Comparison of ENCODE assay signal across 16 cellular contexts in genomic region chr7:154973381-154973780, GRCh38. TPM values are rescaled to one million over a fixed set of nuclear protein-coding genes. Genes with fewer than 3 reads are reported as not detected.
DNase-seq lines count a peak whose midpoint lies in the region; ATAC-seq, FAIRE-seq and TF ChIP-seq lines count a peak whose summit lies in the region.
"Had no signal": no experiment of that assay in that cellular context is flagged by ENCODE, and none has a peak within 500 bp of the region (broad histone marks: within the 10 kb centered on the region; RNA-seq: fewer than 3 reads in every experiment).

No MANE protein-coding gene starts in this region.

- CTCF ChIA-PET in K562 (lab: Yijun Ruan, JAX; ENCODE audit: low intra/inter-chr PET ratio): no interaction called here
- CTCF ChIA-PET in CD8-positive, alpha-beta T cell (lab: Charles Lee): interaction anchor here (0.6 to 1.1 kb wide), 2 partner anchors 20 to 60 kb away, joined by 3 read pairs; no protein-coding TSS in a partner anchor

- H3K4me1 ChIP-seq in right atrium auricular region (peaks cover 0 to 3% of the 10 kb centered on the region in 2 donors), K562 (replicated peaks in 1 of 2; ENCODE audit: control insufficient read depth in 2 of 2, insufficient read depth in 2 of 2, low read length in 2 of 2) (peaks cover 0 to 4% of the 10 kb centered on the region in 2 experiments; a peak in 1 of 5 replicates)
- H3K4me1 ChIP-seq in CD8-positive, alpha-beta T cell (ENCODE audit: insufficient read depth, low read length): no peaks in the 10 kb centered on the region

- TF ChIP-seq EP300 in K562 (IDR thresholded peaks at IDR 0.05; ENCODE audit: low read length): no peak

- no peak for FAIRE-seq in K562 (lab: Jason Lieb, UNC)
- FAIRE-seq: GM12878, GM18507 had no signal

- POLR2A ChIA-PET in K562 (lab: Yijun Ruan, JAX): interaction anchor here (0.7 to 1.6 kb wide), 4 partner anchors 9 to 384 kb away, joined by 3 read pairs; partner anchors contain the start of gene PAXIP1
- POLR2A ChIA-PET in CD8-positive, alpha-beta T cell (lab: Charles Lee): no interaction called here

- intact Hi-C loops in activated CD4-positive, alpha-beta T cell treated with anti-CD3 and anti-CD28 coated beads, Interleukin-2, amount 10 ng/mL, durations not matched to agents 24 days and 14 days (cut with micrococcal nuclease): no loop called here
- intact Hi-C loops in left ventricle myocardium superior (cut with micrococcal nuclease) (no loop called here), K562 (cut with micrococcal nuclease) (no loop called here)
- intact Hi-C loops in CD8-positive, alpha-beta T cell (cut with DNase I, micrococcal nuclease): no loop called here

- H3K27ac ChIP-seq in right atrium auricular region (no peak overlapping the region), K562 (ENCODE audit: extremely low read depth, low read depth, low read length) (no peak overlapping the region)
- H3K27ac ChIP-seq in CD8-positive, alpha-beta T cell (ENCODE audit: low read depth, low read length): no peak overlapping the region
- H3K27ac ChIP-seq: BLaER1 treated with 17β-estradiol and CSF1 and Interleukin-3, amounts not matched to agents 10 nM and 100 nM; HL-60 had no signal

- TF ChIP-seq POLR2A in K562 (conservative IDR thresholded peaks at IDR 0.05): no peak

- H3K27ac Mint-ChIP-seq in activated CD4-positive, alpha-beta T cell treated with anti-CD3 and anti-CD28 coated beads, Interleukin-2, amount 10 ng/mL, durations not matched to agents 24 days and 14 days: no peak overlapping the region
- no peak overlapping the region for H3K27ac Mint-ChIP-seq in CD8-positive, alpha-beta T cell

- TF ChIP-seq CTCF in right atrium auricular region (IDR thresholded peaks at IDR 0.05) (no peak), K562 (IDR thresholded peaks at IDR 0.05 in 2 of 3, conservative IDR thresholded peaks at IDR 0.05 in 1 of 3; ENCODE audit: insufficient read depth in 2 of 3, low read depth in 1 of 3, low read length in 3 of 3) (no peak)
- no peak for TF ChIP-seq CTCF in CD8-positive, alpha-beta T cell (IDR thresholded peaks at IDR 0.05)

- no peaks in the 10 kb centered on the region for H3K27me3 Mint-ChIP-seq in activated CD4-positive, alpha-beta T cell treated with anti-CD3 and anti-CD28 coated beads, Interleukin-2, amount 10 ng/mL, durations not matched to agents 24 days and 14 days
- H3K27me3 Mint-ChIP-seq in CD8-positive, alpha-beta T cell (ENCODE audit: low read depth): no peaks in the 10 kb centered on the region
- H3K27me3 Mint-ChIP-seq: CD4-positive, CD25-positive, alpha-beta regulatory T cell had no signal

- H3K9ac ChIP-seq in K562 (ENCODE audit: insufficient read depth in 1 of 2, low read depth in 2 of 2, low read length in 2 of 2): no peak overlapping the region
- H3K9ac ChIP-seq: BLaER1 treated with 17β-estradiol and CSF1 and Interleukin-3, amounts not matched to agents 10 nM and 100 nM had no signal

- no peak overlapping the region for H3K4me3 Mint-ChIP-seq in activated CD4-positive, alpha-beta T cell treated with anti-CD3 and anti-CD28 coated beads, Interleukin-2, amount 10 ng/mL, durations not matched to agents 24 days and 14 days
- H3K4me3 Mint-ChIP-seq in CD8-positive, alpha-beta T cell: no peak overlapping the region
- H3K4me3 Mint-ChIP-seq: CD4-positive, CD25-positive, alpha-beta regulatory T cell had no signal

- H3K4me3 ChIP-seq in right atrium auricular region (no peak overlapping the region), K562 (no peak overlapping the region)
- H3K4me3 ChIP-seq in CD8-positive, alpha-beta T cell (ENCODE audit: low read depth, low read length): no peak overlapping the region
- H3K4me3 ChIP-seq: BLaER1 treated with 17β-estradiol and CSF1 and Interleukin-3, amounts not matched to agents 10 nM and 100 nM; GM12878 had no signal

- H3K36me3 Mint-ChIP-seq in activated CD4-positive, alpha-beta T cell treated with anti-CD3 and anti-CD28 coated beads, Interleukin-2, amount 10 ng/mL, durations not matched to agents 24 days and 14 days (ENCODE audit: low read depth): peaks cover 59% of the 10 kb centered on the region
- peaks cover 73% of the 10 kb centered on the region for H3K36me3 Mint-ChIP-seq in CD8-positive, alpha-beta T cell

- DNase-seq in activated CD4-positive, alpha-beta T cell treated with anti-CD3 and anti-CD28 coated beads, Interleukin-2, amount 10 ng/mL, durations not matched to agents 24 days and 14 days: peak; percentile 21
- DNase-seq in activated CD4-positive, alpha-beta T cell treated with anti-CD3 and anti-CD28 coated beads for 1 hour: no peak
- DNase-seq in left ventricle myocardium superior: no peak
- no peak for DNase-seq in right atrium auricular region (ENCODE audit: low spot score)
- DNase-seq in K562 (ENCODE audit: extremely low read depth in 1 of 4, low spot score in 3 of 4): no peak
- no peak for DNase-seq in AG08395 (ENCODE audit: low spot score)
- DNase-seq in CD8-positive, alpha-beta T cell: no peak
- DNase-seq: 8988T; Calu3; CD4-positive, CD25-positive, alpha-beta regulatory T cell; DMS 273 treated with DMSO at 0.1 percent for 48 hours had no signal

- H3K4me2 ChIP-seq in K562 (ENCODE audit: insufficient read depth, low read length): no peak overlapping the region
- H3K4me2 ChIP-seq: BLaER1 treated with 17β-estradiol and CSF1 and Interleukin-3, amounts not matched to agents 10 nM and 100 nM had no signal

- H3K9me1 ChIP-seq in K562 (ENCODE audit: control insufficient read depth, insufficient read depth, low read length): no peaks in the 10 kb centered on the region

- no peak overlapping the region for H2AFZ ChIP-seq in K562 (ENCODE audit: low read depth, low read length)

- H3K9me3 ChIP-seq in right atrium auricular region: no peaks in the 10 kb centered on the region
- H3K9me3 ChIP-seq in K562 (replicated peaks; ENCODE audit: control insufficient read depth, insufficient read depth, low read depth, low read length): no peaks in the 10 kb centered on the region
- H3K9me3 ChIP-seq in CD8-positive, alpha-beta T cell (ENCODE audit: low read length): no peaks in the 10 kb centered on the region
- H3K9me3 ChIP-seq: BLaER1 treated with 17β-estradiol and CSF1 and Interleukin-3, amounts not matched to agents 10 nM and 100 nM had no signal

- no TSS peak for BruUV-seq in K562 (replicated peaks; lab: Mats Ljungman, UMichigan)

- H3K27me3 ChIP-seq in right atrium auricular region (no peaks in the 10 kb centered on the region), K562 (ENCODE audit: control insufficient read depth in 2 of 2, insufficient read depth in 2 of 2, low read length in 2 of 2) (no peaks in the 10 kb centered on the region; a peak in 1 of 5 replicates)
- no peaks in the 10 kb centered on the region for H3K27me3 ChIP-seq in CD8-positive, alpha-beta T cell (ENCODE audit: insufficient read depth, low read length)
- H3K27me3 ChIP-seq: BLaER1 treated with 17β-estradiol and CSF1 and Interleukin-3, amounts not matched to agents 10 nM and 100 nM had no signal

- TF ChIP-seq RAD21 in K562 (CRISPR knock-in tag; conservative IDR thresholded peaks at IDR 0.05 in 1 of 2, IDR thresholded peaks at IDR 0.05 in 1 of 2): no peak

- H3K36me3 ChIP-seq in right atrium auricular region (peaks cover 12% of the 10 kb centered on the region), K562 (ENCODE audit: control insufficient read depth, insufficient read depth, low read length) (peaks cover 84% of the 10 kb centered on the region)
- H3K36me3 ChIP-seq in CD8-positive, alpha-beta T cell (ENCODE audit: insufficient read depth, low read length): no peaks in the 10 kb centered on the region

- ATAC-seq in left ventricle myocardium superior (peak; percentile 47), K562 (no peak)
- no peak for ATAC-seq in CD8-positive, alpha-beta T cell
- ATAC-seq: GM12878, HCT116 had no signal

- H3K9me3 Mint-ChIP-seq in activated CD4-positive, alpha-beta T cell treated with anti-CD3 and anti-CD28 coated beads, Interleukin-2, amount 10 ng/mL, durations not matched to agents 24 days and 14 days: no peaks in the 10 kb centered on the region
- H3K9me3 Mint-ChIP-seq in CD8-positive, alpha-beta T cell: no peaks in the 10 kb centered on the region
- H3K9me3 Mint-ChIP-seq: CD4-positive, CD25-positive, alpha-beta regulatory T cell had no signal

- peaks cover 20% of the 10 kb centered on the region for H3K4me1 Mint-ChIP-seq in activated CD4-positive, alpha-beta T cell treated with anti-CD3 and anti-CD28 coated beads, Interleukin-2, amount 10 ng/mL, durations not matched to agents 24 days and 14 days
- peaks cover 31% of the 10 kb centered on the region for H3K4me1 Mint-ChIP-seq in CD8-positive, alpha-beta T cell (ENCODE audit: low read depth)

- H4K20me1 ChIP-seq in K562 (replicated peaks; ENCODE audit: control insufficient read depth, insufficient read depth, low read length): peaks cover 6% of the 10 kb centered on the region; the same call in 1 of the 2 replicates

- in situ Hi-C loops in K562 (cut with MboI): no loop called here

- H3K79me2 ChIP-seq in K562 (ENCODE audit: control insufficient read depth, insufficient read depth, low read length): peaks cover 18% of the 10 kb centered on the region; the same call in 1 of the 3 replicates

- WGBS in K562 (ENCODE audit: insufficient coverage, low coverage, missing lambda C conversion rate): 79% methylated on average over 7 of the region's 7 CpGs

RNA-seq across cellular contexts. Expression of gene PAXIP1, which starts 29.5 kb away (rescaled TPM):
- total RNA-seq in activated CD4-positive, alpha-beta T cell treated with anti-CD3 and anti-CD28 coated beads, Interleukin-2, amount 10 ng/mL, durations not matched to agents 24 days and 14 days: 37.8 and 38.9 TPM in 2 replicates
- 7.1 TPM for total RNA-seq in left ventricle myocardium superior
- total RNA-seq in right atrium auricular region: 1 to 10 TPM; 6.2 to 8.2 TPM
- total RNA-seq in K562 (2011; cell fraction: chromatin; rRNA removed; ENCODE audit: low replicate concordance): 30.7 and 81.3 TPM in 2 replicates
- 17.8 and 20.4 TPM in 2 replicates for total RNA-seq in K562 (2011; cell fraction: nucleolus; rRNA removed)
- total RNA-seq in K562 (2011; cell fraction: nucleoplasm; rRNA removed): 36.7 and 53.3 TPM in 2 replicates
- total RNA-seq in K562 (2014; rRNA removed): 25.4 and 26.9 TPM in 2 replicates
- total RNA-seq in K562 (2014; rRNA removed; fragmentation: Illumina TruSeq; extraction: Trizol): 25.9 and 26.1 TPM in 2 replicates
- 29.2 and 30.2 TPM in 2 replicates for total RNA-seq in K562 (2015; rRNA removed; fragmentation: Illumina TruSeq; extraction: Trizol)
- total RNA-seq in K562 (2021): 28.2 and 28.4 TPM in 2 replicates
- polyA plus RNA-seq in K562 (2011; rRNA removed): 19.0 and 29.1 TPM in 2 replicates
- 16.4 and 39.5 TPM in 2 replicates for polyA plus RNA-seq in K562 (2011; cell fraction: cytosol; rRNA removed)
- 29.6 and 42.3 TPM in 2 replicates for polyA plus RNA-seq in K562 (2011; cell fraction: nucleus; rRNA removed)
- 17.0 and 20.7 TPM in 2 replicates for polyA plus RNA-seq in K562 (2012)
- 30.1 and 36.1 TPM in 2 replicates for polyA plus RNA-seq in K562 (2014; fragmentation: Illumina TruSeq; extraction: Trizol)
- 10 to 100 TPM in 1 of 2 experiments, 1 to 10 TPM in 1; 9.7 to 17.5 TPM for polyA plus RNA-seq in K562 (2014; fragmentation: Nextera tagmentation; extraction: Ambion mirVana)
- polyA plus RNA-seq in K562 (2014; rRNA removed): 35.3 and 37.9 TPM in 2 replicates
- 15.4 and 19.7 TPM in 2 replicates for polyA minus RNA-seq in K562 (2011; rRNA and poly(A)+ RNA removed)
- 8.6 and 8.7 TPM in 2 replicates for polyA minus RNA-seq in K562 (2011; cell fraction: cytosol; rRNA and poly(A)+ RNA removed)
- 21.9 and 22.2 TPM in 2 replicates for polyA minus RNA-seq in K562 (2011; cell fraction: nucleus; rRNA and poly(A)+ RNA removed)
- 1 to 10 TPM; 6.8 to 7.2 TPM for total RNA-seq in CD8-positive, alpha-beta T cell
